ENCODE assay signal across 8 cellular contexts in genomic region chr17:66441012-66441703, GRCh38.
DNase-seq lines count a peak whose midpoint lies in the region; ATAC-seq and TF ChIP-seq lines count a peak whose summit lies in the region.

No MANE protein-coding gene starts in this region.

- peak overlapping the region; percentile 95 for H3K27ac ChIP-seq in OCI-LY1 (ENCODE audit: low read depth, low read length, poor library complexity, severe bottlenecking)

- H3K27me3 ChIP-seq in OCI-LY1 (ENCODE audit: insufficient read depth, low read length) = no peaks in the 10 kb centered on the region

- ATAC-seq in activated T-cell treated with anti-CD3 and anti-CD28 coated beads, Interleukin-2, amount 50 U/mL, for 72 hours (replicated peaks in 1 of 2) = no peak
- ATAC-seq in HG02943 (IDR thresholded peaks at IDR 0.05; ENCODE audit: low read depth, unreplicated experiment) = peak; percentile 63

- H3F3A ChIP-seq in OCI-LY1 (ENCODE audit: insufficient read depth, low read length) = peaks cover 3% of the 10 kb centered on the region; the same call in 1 of the 2 replicates

- no peak for TF ChIP-seq CTCF in OCI-LY1 (IDR thresholded peaks at IDR 0.05; ENCODE audit: low read length)

- peaks cover 4 to 19% of the 10 kb centered on the region in 2 donors for H3K36me3 Mint-ChIP-seq in activated T-cell treated with anti-CD3 and anti-CD28 coated beads, Interleukin-2, amount 50 U/mL, for 72 hours (ENCODE audit: insufficient read depth in 2 of 2)

- no peaks in the 10 kb centered on the region for H3K9me2 ChIP-seq in OCI-LY1 (ENCODE audit: low read depth, low read length)

- H3K79me2 ChIP-seq in OCI-LY1 (ENCODE audit: insufficient read depth, low read length) = no peaks in the 10 kb centered on the region; the same call in 1 of the 2 replicates

- H2AFZ ChIP-seq in OCI-LY1 (ENCODE audit: low read length) = no peak overlapping the region

- peaks cover 9% of the 10 kb centered on the region for H3K9me3 ChIP-seq in OCI-LY1 (ENCODE audit: low read length)

- peaks cover 59% of the 10 kb centered on the region for H3K4me1 Mint-ChIP-seq in activated T-cell treated with anti-CD3 and anti-CD28 coated beads, Interleukin-2, amount 50 U/mL, for 72 hours (ENCODE audit: low read depth)

- H3K9me3 Mint-ChIP-seq in activated T-cell treated with anti-CD3 and anti-CD28 coated beads, Interleukin-2, amount 50 U/mL, for 72 hours = peaks cover 0 to 3% of the 10 kb centered on the region in 2 donors

- no peak overlapping the region for H3K4me3 Mint-ChIP-seq in activated T-cell treated with anti-CD3 and anti-CD28 coated beads, Interleukin-2, amount 50 U/mL, for 72 hours

- H3K27me3 Mint-ChIP-seq in activated T-cell treated with anti-CD3 and anti-CD28 coated beads, Interleukin-2, amount 50 U/mL, for 72 hours (ENCODE audit: low read depth) = no peaks in the 10 kb centered on the region

- H3K4me2 ChIP-seq in OCI-LY1 (ENCODE audit: low read length) = peak overlapping the region; percentile 59

- peaks cover 27% of the 10 kb centered on the region for H3K36me3 ChIP-seq in OCI-LY1 (ENCODE audit: insufficient read depth, low read length)

- peak overlapping the region; percentile 24 for H3K4me3 ChIP-seq in OCI-LY1 (ENCODE audit: low read depth, low read length, poor library complexity, severe bottlenecking)

- peak overlapping the region; percentile 37; the same call in 1 of the 2 replicates for H3K9ac ChIP-seq in OCI-LY1 (ENCODE audit: low read length)

- peaks cover 72% of the 10 kb centered on the region for H3K4me1 ChIP-seq in OCI-LY1 (ENCODE audit: insufficient read depth, low read length, severe bottlenecking)

- peak overlapping the region; percentile 35 for H3K27ac Mint-ChIP-seq in activated T-cell treated with anti-CD3 and anti-CD28 coated beads, Interleukin-2, amount 50 U/mL, for 72 hours

- no peak for DNase-seq in activated T-cell treated with anti-CD3 and anti-CD28 coated beads, Interleukin-2, amount 50 U/mL, for 72 hours
- no peak for DNase-seq in activated T-cell treated with anti-CD3 and anti-CD28 coated beads, Interleukin-2, amount 50 U/mL, for 1 hour
- DNase-seq in superior temporal gyrus (ENCODE audit: extremely low spot score) (peak; percentile 62), ureter (ENCODE audit: low spot score) (no peak), NCI-H2227 (lab: John Stamatoyannopoulos, UW; ENCODE audit: unreplicated experiment) (no peak)
- no peak for DNase-seq in effector CD8-positive, alpha-beta T cell (lab: John Stamatoyannopoulos, UW)

- H4K20me1 ChIP-seq in OCI-LY1 (ENCODE audit: insufficient read depth, low read length) = no peaks in the 10 kb centered on the region
